29 cellular contexts compared by ENCODE assay signal in the genomic region with DNA sequence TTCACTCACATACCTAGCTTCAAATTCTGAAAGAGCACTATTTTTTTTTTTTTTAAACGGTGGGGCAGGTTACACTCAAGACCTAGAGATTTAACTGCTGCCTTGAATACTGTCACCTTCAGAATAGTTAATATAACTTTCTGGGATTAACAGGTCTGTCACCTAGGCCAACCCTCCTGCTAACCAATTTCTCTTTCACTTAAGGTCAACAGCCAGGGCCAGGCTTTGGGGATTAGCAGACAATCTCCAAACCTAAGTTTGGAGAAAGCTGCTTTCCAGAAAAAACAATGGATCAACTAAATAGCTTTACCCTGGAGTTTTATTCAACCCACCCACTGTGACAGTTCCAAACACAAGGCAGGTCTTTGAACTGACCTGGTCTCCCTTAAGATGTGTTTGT.
"Had no signal": no experiment of that assay in that cellular context is flagged by ENCODE, and none has a peak within 500 bp of the region (broad histone marks: within the 10 kb centered on the region; RNA-seq: fewer than 3 reads in every experiment).

No MANE protein-coding gene starts in this region.

- H3K27ac Mint-ChIP-seq: dendritic cell treated with granulocyte-macrophage colony-stimulating factor and Interleukin-4, amounts not matched to agents 40 ng/mL and 50 ng/mL, for 4 days; naive B cell; nephron progenitor cell; stimulated activated effector memory CD8-positive, alpha-beta T cell treated with anti-CD3 and anti-CD28 coated beads, Interleukin-12 subunit alpha, Interleukin-12 subunit beta, amount 100 ng/mL, for 72 hours had no signal

- H3K9me3 Mint-ChIP-seq: central memory CD8-positive, alpha-beta T cell; stimulated activated effector memory CD8-positive, alpha-beta T cell treated with anti-CD3 and anti-CD28 coated beads, Interleukin-12 subunit alpha, Interleukin-12 subunit beta, amount 100 ng/mL, for 72 hours had no signal

- H3K4me3 ChIP-seq: colonic mucosa, esophagus muscularis mucosa, gastroesophageal sphincter, heart left ventricle, lower lobe of right lung, ovary, smooth muscle cell, thoracic aorta, tibial nerve, upper lobe of left lung had no signal

- H3K4me2 ChIP-seq: smooth muscle cell had no signal

- H3K27me3 ChIP-seq: colonic mucosa, esophagus muscularis mucosa, foreskin keratinocyte, gastroesophageal sphincter, heart left ventricle, ovary, tibial nerve, upper lobe of left lung had no signal

- H3K27me3 Mint-ChIP-seq: dendritic cell treated with granulocyte-macrophage colony-stimulating factor and Interleukin-4, amounts not matched to agents 40 ng/mL and 50 ng/mL, for 4 days; naive B cell had no signal

- H3K36me3 Mint-ChIP-seq: naive B cell; stimulated activated effector memory CD8-positive, alpha-beta T cell treated with anti-CD3 and anti-CD28 coated beads, Interleukin-12 subunit alpha, Interleukin-12 subunit beta, amount 100 ng/mL, for 72 hours had no signal

- H3K9me3 ChIP-seq: colonic mucosa, esophagus muscularis mucosa, gastroesophageal sphincter, heart left ventricle, lower lobe of right lung, ovary, thoracic aorta, tibial nerve, upper lobe of left lung had no signal

- H3K4me1 ChIP-seq: colonic mucosa, esophagus muscularis mucosa, foreskin keratinocyte, lower lobe of right lung, tibial nerve, upper lobe of left lung had no signal

- DNase-seq: colonic mucosa; effector CD8-positive, alpha-beta T cell; foreskin keratinocyte; heart left ventricle; hippocampal formation; left cardiac atrium; left ventricle myocardium superior; lower lobe of right lung; naive B cell; nephron progenitor cell; occipital lobe; retina; stimulated activated CD4-positive, alpha-beta T cell treated with anti-CD3 and anti-CD28 coated beads, Interleukin-12 subunit alpha, Interleukin-12 subunit beta, amount 100 ng/mL, for 4 hours; stimulated activated CD4-positive, alpha-beta T cell treated with anti-CD3 and anti-CD28 coated beads, Interleukin-1b, Interleukin-23, amount 100 ng/mL, for 48 hours; stimulated activated CD4-positive, alpha-beta T cell treated with anti-CD3 and anti-CD28 coated beads, Interleukin-4, amount 100 ng/mL, for 1 hour; stimulated activated naive CD8-positive, alpha-beta T cell treated with anti-CD3 and anti-CD28 coated beads, Interleukin-15, Interleukin-2, amounts not matched to agents 100 U/mL and 50 U/mL, for 24 hours; upper lobe of left lung had no signal

- FAIRE-seq: endothelial cell of umbilical vein, islet of Langerhans, urothelium cell line had no signal

- H3K4me1 Mint-ChIP-seq: central memory CD8-positive, alpha-beta T cell; stimulated activated effector memory CD8-positive, alpha-beta T cell treated with anti-CD3 and anti-CD28 coated beads, Interleukin-12 subunit alpha, Interleukin-12 subunit beta, amount 100 ng/mL, for 72 hours had no signal

- H3K4me3 Mint-ChIP-seq: central memory CD8-positive, alpha-beta T cell; dendritic cell treated with granulocyte-macrophage colony-stimulating factor and Interleukin-4, amounts not matched to agents 40 ng/mL and 50 ng/mL, for 4 days; naive B cell; nephron progenitor cell; stimulated activated effector memory CD8-positive, alpha-beta T cell treated with anti-CD3 and anti-CD28 coated beads, Interleukin-12 subunit alpha, Interleukin-12 subunit beta, amount 100 ng/mL, for 72 hours had no signal

- ATAC-seq: foreskin keratinocyte; gastroesophageal sphincter; stimulated activated effector memory CD8-positive, alpha-beta T cell treated with anti-CD3 and anti-CD28 coated beads, Interleukin-12 subunit alpha, Interleukin-12 subunit beta, amount 100 ng/mL, for 72 hours; stimulated activated naive CD8-positive, alpha-beta T cell treated with anti-CD3 and anti-CD28 coated beads, Interleukin-15, Interleukin-2, amounts not matched to agents 100 U/mL and 50 U/mL, for 24 hours had no signal

- H3K36me3 ChIP-seq: colonic mucosa, esophagus muscularis mucosa, gastroesophageal sphincter, heart left ventricle, lower lobe of right lung, ovary, thoracic aorta, tibial nerve, upper lobe of left lung had no signal

- H3K27ac ChIP-seq: colonic mucosa, esophagus muscularis mucosa, foreskin keratinocyte, gastroesophageal sphincter, heart left ventricle, lower lobe of right lung, tibial nerve, upper lobe of left lung had no signal
